9 cellular contexts compared by ENCODE assay signal in genomic region chr6:10692965-10693538, GRCh38. TPM values are rescaled to one million over a fixed set of nuclear protein-coding genes. Genes with fewer than 3 reads are reported as not detected.
DNase-seq lines count a peak whose midpoint lies in the region; ATAC-seq and TF ChIP-seq lines count a peak whose summit lies in the region.
"Had no signal": no experiment of that assay in that cellular context is flagged by ENCODE, and none has a peak within 500 bp of the region (broad histone marks: within the 10 kb centered on the region; RNA-seq: fewer than 3 reads in every experiment).

No MANE protein-coding gene starts in this region.

- H3K4me1 ChIP-seq in breast epithelium (peaks cover 6 to 10% of the 10 kb centered on the region in 2 donors), mesodermal cell (ENCODE audit: control insufficient read depth, insufficient read depth, low read length, poor library complexity, severe bottlenecking) (no peaks in the 10 kb centered on the region)

- WGBS in mesodermal cell (ENCODE audit: insufficient coverage in 2 of 2), 2 experiments, result 93% methylated on average over 7 to 8 of the region's 8 CpGs

- H3K9me3 ChIP-seq in AG04450 (ENCODE audit: control insufficient read depth, insufficient read depth, low read length) (no peaks in the 10 kb centered on the region), breast epithelium (no peaks in the 10 kb centered on the region), mesodermal cell (ENCODE audit: control insufficient read depth, low read length) (no peaks in the 10 kb centered on the region)

- H3K4me3 ChIP-seq in AG04450 (ENCODE audit: low read depth, low read length) (peak overlapping the region; percentile 77), HL-60 (replicated peaks; ENCODE audit: insufficient read depth, low read length) (peak overlapping the region; percentile 85), breast epithelium (peak overlapping the region in 2 of 3 donors; percentile 90 to 94), mesodermal cell (ENCODE audit: extremely low read depth, insufficient read depth, low read length, poor library complexity, severe bottlenecking) (peak overlapping the region; percentile 95)

- POLR2A ChIA-PET in AG04450 (lab: Yijun Ruan, JAX), result no interaction called here

- no peak for ATAC-seq in HG03159 (IDR thresholded peaks at IDR 0.05; ENCODE audit: unreplicated experiment)
- ATAC-seq in HG02840 (IDR thresholded peaks at IDR 0.05; ENCODE audit: low FRiP score, unreplicated experiment), result no peak
- ATAC-seq in HG03442 (IDR thresholded peaks at IDR 0.05; ENCODE audit: unreplicated experiment), result no peak

- TF ChIP-seq CTCF in AG04450 (IDR thresholded peaks at IDR 0.05; ENCODE audit: low read depth, low read length) (no peak), HL-60 (IDR thresholded peaks at IDR 0.05; ENCODE audit: insufficient read depth, low read length) (no peak), breast epithelium (IDR thresholded peaks at IDR 0.05) (no peak)

- CTCF ChIA-PET in AG04450 (lab: Charles Lee), result interaction anchor here (1.4 kb wide), 1 partner anchor 182 kb away, joined by 5 read pairs; no protein-coding TSS in a partner anchor

- H3K27ac ChIP-seq in AG04450 (ENCODE audit: low read depth, low read length) (no peak overlapping the region), HL-60 (replicated peaks) (peak overlapping the region; percentile 99), breast epithelium (peak overlapping the region in 1 of 2 donors; percentile 96), mesodermal cell (ENCODE audit: low read depth, low read length, severe bottlenecking) (no peak overlapping the region)

- H3K36me3 ChIP-seq in breast epithelium, result no peaks in the 10 kb centered on the region
- H3K36me3 ChIP-seq in mesodermal cell (ENCODE audit: control insufficient read depth, insufficient read depth, low read length), result peaks cover 19% of the 10 kb centered on the region

- DNase-seq in AG04450 (ENCODE audit: low read depth, low spot score) (no peak), HL-60 (ENCODE audit: low read depth in 1 of 2, low spot score in 1 of 2) (no peak), breast epithelium (ENCODE audit: low spot score in 2 of 2) (no peak), NAMALWA (ENCODE audit: low spot score) (no peak)
- DNase-seq: T1000 had no signal

- H3K27me3 ChIP-seq in AG04450 (ENCODE audit: control insufficient read depth, insufficient read depth, low read length), result no peaks in the 10 kb centered on the region
- H3K27me3 ChIP-seq in HL-60 (ENCODE audit: insufficient read depth, poor library complexity, severe bottlenecking), result no peaks in the 10 kb centered on the region
- no peaks in the 10 kb centered on the region for H3K27me3 ChIP-seq in breast epithelium

- intact Hi-C loops in breast epithelium (cut with DNase I; ENCODE audit: low total_unique reads), result no loop called here

- TF ChIP-seq POLR2A in breast epithelium (IDR thresholded peaks at IDR 0.05), result no peak

RNA-seq across cellular contexts. Expression of gene C6orf52, which starts 1.4 kb away (rescaled TPM):
- 0.63 and 0.74 TPM in 2 replicates for polyA plus RNA-seq in AG04450 (2011; rRNA removed)
- not detected in 2 replicates for polyA minus RNA-seq in AG04450 (2011; rRNA and poly(A)+ RNA removed)
- total RNA-seq in breast epithelium, result 1 to 10 TPM in 1 of 3 donors, not detected in 2; 1.3 TPM
- polyA plus RNA-seq in mesodermal cell (2013, experiment 1 of 2), result 1.6 TPM
- polyA plus RNA-seq in mesodermal cell (2013, experiment 2 of 2), result 2.4 TPM

RNA-seq across cellular contexts. Expression of gene PAK1IP1, which starts 1.7 kb away (rescaled TPM):
- polyA plus RNA-seq in AG04450 (2011; rRNA removed), result 18.7 and 24.2 TPM in 2 replicates
- 6.9 and 9.8 TPM in 2 replicates for polyA minus RNA-seq in AG04450 (2011; rRNA and poly(A)+ RNA removed)
- 10 to 100 TPM; 10.4 to 16.4 (median 15.7) TPM for total RNA-seq in breast epithelium
- 13.9 TPM for polyA plus RNA-seq in mesodermal cell (2013, experiment 1 of 2)
- polyA plus RNA-seq in mesodermal cell (2013, experiment 2 of 2), result 16.3 TPM

RNA-seq across cellular contexts. Expression of gene TMEM14C, which starts 29.8 kb away (rescaled TPM):
- 284 and 385 TPM in 2 replicates for polyA plus RNA-seq in AG04450 (2011; rRNA removed)
- 91.9 and 92.2 TPM in 2 replicates for polyA minus RNA-seq in AG04450 (2011; rRNA and poly(A)+ RNA removed)
- total RNA-seq in breast epithelium, result 100 to 1,000 TPM; 124 to 159 (median 134) TPM
- polyA plus RNA-seq in mesodermal cell (2013, experiment 1 of 2), result 137 TPM
- 170 TPM for polyA plus RNA-seq in mesodermal cell (2013, experiment 2 of 2)

RNA-seq across cellular contexts. Expression of gene TMEM14B, which starts 54.6 kb away (rescaled TPM):
- 104 and 148 TPM in 2 replicates for polyA plus RNA-seq in AG04450 (2011; rRNA removed)
- polyA minus RNA-seq in AG04450 (2011; rRNA and poly(A)+ RNA removed), result 30.5 and 34.9 TPM in 2 replicates
- 100 to 1,000 TPM in 1 of 3 donors, 10 to 100 TPM in 2; 65.7 to 102 (median 76.4) TPM for total RNA-seq in breast epithelium
- 56.6 TPM for polyA plus RNA-seq in mesodermal cell (2013, experiment 1 of 2)
- 60.6 TPM for polyA plus RNA-seq in mesodermal cell (2013, experiment 2 of 2)
